In the genomic region with DNA sequence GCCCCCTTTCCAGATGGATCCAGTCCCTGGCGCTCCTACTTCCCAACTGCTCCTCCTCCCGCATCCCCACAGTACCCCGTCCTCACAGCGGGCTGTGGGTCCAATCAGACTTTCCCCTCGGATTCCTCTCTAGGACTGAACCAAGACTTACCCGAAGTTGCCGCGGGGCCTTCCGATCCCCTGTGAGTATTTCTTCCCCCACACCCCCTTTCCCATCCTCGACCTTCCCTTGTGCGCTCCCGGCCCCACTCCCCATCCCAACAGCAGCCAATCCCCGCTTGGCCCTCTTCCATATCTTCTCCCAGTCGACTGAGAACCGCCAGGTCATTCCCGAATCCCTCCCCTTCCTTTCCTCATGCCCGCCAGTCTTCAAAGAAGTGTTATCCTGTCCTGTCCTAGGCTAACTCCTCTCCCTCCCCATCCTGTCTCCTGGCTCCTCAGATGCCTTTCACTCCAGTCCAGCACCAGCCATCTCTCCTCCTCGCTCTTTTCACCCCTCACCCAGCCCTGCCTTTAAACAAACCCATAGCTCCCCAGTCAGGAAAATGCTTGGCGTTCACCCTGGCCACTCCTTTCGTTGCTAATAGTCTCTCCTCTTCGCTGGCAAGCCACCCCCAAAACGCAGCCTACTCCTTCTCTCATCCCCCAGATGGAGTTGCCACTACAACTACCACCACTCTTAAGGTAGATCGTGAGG, we compare ENCODE assay signal across 8 cellular contexts. TPM values are rescaled to one million over a fixed set of nuclear protein-coding genes. Genes with fewer than 3 reads are reported as not detected.
A peak's percentile ranks its signal among the peaks of the same experiment; 100 is the strongest.
DNase-seq lines count a peak whose midpoint lies in the region; ATAC-seq and TF ChIP-seq lines count a peak whose summit lies in the region.

No MANE protein-coding gene starts in this region.

- H3K27ac ChIP-seq in WERI-Rb-1 (peak overlapping the region; percentile 77), neuronal stem cell (replicated peaks; ENCODE audit: low read length) (peak overlapping the region; percentile 51)

- H3K4me2 ChIP-seq in neuronal stem cell (ENCODE audit: insufficient read depth, low read length, poor library complexity, severe bottlenecking): peak overlapping the region; percentile 95

- ATAC-seq in HG03520 (IDR thresholded peaks at IDR 0.05; ENCODE audit: unreplicated experiment): no peak

- peaks cover 3% of the 10 kb centered on the region for H3K79me1 ChIP-seq in neuronal stem cell (ENCODE audit: low read depth, low read length)

- no peak overlapping the region for H4K91ac ChIP-seq in neuronal stem cell (ENCODE audit: low read depth, low read length, poor library complexity)

- no peak overlapping the region for H3K4ac ChIP-seq in neuronal stem cell (ENCODE audit: low read length)

- peak overlapping the region; percentile 38 for H2BK15ac ChIP-seq in neuronal stem cell (ENCODE audit: low read length)

- TF ChIP-seq CTCF in BE2C (IDR thresholded peaks at IDR 0.05; ENCODE audit: low read depth, low read length): no peak
- TF ChIP-seq CTCF in WERI-Rb-1 (IDR thresholded peaks at IDR 0.05; ENCODE audit: low read depth, low read length): no peak
- no peak for TF ChIP-seq CTCF in fibroblast of pulmonary artery (IDR thresholded peaks at IDR 0.05; ENCODE audit: low read length, missing control alignments)

- peak overlapping the region; percentile 86 for H3K9ac ChIP-seq in neuronal stem cell (ENCODE audit: low read depth, low read length, poor library complexity)

- peak overlapping the region; percentile 90 for H3K18ac ChIP-seq in neuronal stem cell (ENCODE audit: low read length)

- H3K36me3 ChIP-seq in BE2C (no peaks in the 10 kb centered on the region), H7 (replicated peaks; ENCODE audit: control insufficient read depth, insufficient read depth, low read length) (peaks cover 12% of the 10 kb centered on the region), WERI-Rb-1 (peaks cover 17% of the 10 kb centered on the region), neuronal stem cell (replicated peaks in 1 of 2; ENCODE audit: control insufficient read depth in 2 of 2, insufficient read depth in 2 of 2, low read length in 2 of 2) (peaks cover 2 to 18% of the 10 kb centered on the region in 2 donors)

- peak overlapping the region; percentile 91 for H2AFZ ChIP-seq in neuronal stem cell (ENCODE audit: low read length)

- WGBS in neuronal stem cell (ENCODE audit: extremely low coverage in 2 of 2, insufficient read length in 2 of 2, insufficient replicate concordance in 1 of 2), 2 donors: no CpG with 5 or more reads among the region's 23 CpGs

- H3K14ac ChIP-seq in neuronal stem cell (ENCODE audit: low read length): peak overlapping the region; percentile 57

- H3K27me3 ChIP-seq in BE2C (no peaks in the 10 kb centered on the region), H7 (ENCODE audit: control insufficient read depth, insufficient read depth, low read length) (no peaks in the 10 kb centered on the region), WERI-Rb-1 (ENCODE audit: insufficient read depth, low read depth, severe bottlenecking) (no peaks in the 10 kb centered on the region), neuronal stem cell (ENCODE audit: control insufficient read depth in 3 of 3, insufficient read depth in 3 of 3, low read depth in 1 of 3, low read length in 3 of 3) (peaks cover 0 to 2% (median 0%) of the 10 kb centered on the region in 3 experiments)

- H3K4me3 ChIP-seq in BE2C (ENCODE audit: low read depth, low read length): peak overlapping the region; percentile 90
- peak overlapping the region; percentile 80 for H3K4me3 ChIP-seq in H7 (ENCODE audit: insufficient read depth, low read depth, low read length)
- peak overlapping the region; percentile 94 for H3K4me3 ChIP-seq in WERI-Rb-1 (ENCODE audit: low read depth, low read length)
- peak overlapping the region; percentile 98 for H3K4me3 ChIP-seq in fibroblast of pulmonary artery (replicated peaks; ENCODE audit: low read depth, low read length)
- peak overlapping the region; percentile 65 to 85 for H3K4me3 ChIP-seq in neuronal stem cell (ENCODE audit: low read length in 2 of 2)

- no peak overlapping the region for H2BK12ac ChIP-seq in neuronal stem cell (ENCODE audit: low read length)

- H4K8ac ChIP-seq in neuronal stem cell (ENCODE audit: low read depth, low read length): no peak overlapping the region

- H3K9me3 ChIP-seq in BE2C (no peaks in the 10 kb centered on the region), WERI-Rb-1 (ENCODE audit: severe bottlenecking) (no peaks in the 10 kb centered on the region), neuronal stem cell (replicated peaks in 1 of 2; ENCODE audit: control insufficient read depth in 2 of 2, insufficient read depth in 1 of 2, low read depth in 1 of 2, low read length in 2 of 2) (no peaks in the 10 kb centered on the region)

- H3K23ac ChIP-seq in neuronal stem cell (ENCODE audit: low read depth, low read length, poor library complexity): peak overlapping the region; percentile 100

- H2BK120ac ChIP-seq in neuronal stem cell (ENCODE audit: low read depth, low read length): no peak overlapping the region

- peak overlapping the region; percentile 83 for H2BK5ac ChIP-seq in neuronal stem cell (ENCODE audit: low read length)

- DNase-seq in BE2C: peak; percentile 39
- peak; percentile 78 for DNase-seq in H7
- DNase-seq in WERI-Rb-1: no peak
- DNase-seq in fibroblast of pulmonary artery (ENCODE audit: low read depth): peak; percentile 43
- peak; percentile 12 for DNase-seq in neuronal stem cell (ENCODE audit: low spot score)
- no peak for DNase-seq in MV-4-11 (lab: John Stamatoyannopoulos, UW)
- DNase-seq in cortex of kidney (lab: John Stamatoyannopoulos, UW): no peak

- peak overlapping the region; percentile 41 for H2AK5ac ChIP-seq in neuronal stem cell (ENCODE audit: low read depth, low read length)

- H3K4me1 ChIP-seq in BE2C: no peaks in the 10 kb centered on the region
- peaks cover 7% of the 10 kb centered on the region in 2 donors for H3K4me1 ChIP-seq in neuronal stem cell (ENCODE audit: control insufficient read depth in 2 of 2, insufficient read depth in 1 of 2, low read depth in 1 of 2, low read length in 2 of 2)

RNA-seq across cellular contexts. Expression of a gene that starts 0.6 kb away (rescaled TPM):
- polyA plus RNA-seq in BE2C (2012; ENCODE audit: insufficient read depth, insufficient read length, low read depth): 15.7 TPM
- 36.3 and 53.3 TPM in 2 replicates for total RNA-seq in H7 (2014; rRNA removed; shearing (Covaris generic))
- polyA plus RNA-seq in neuronal stem cell (2013, experiment 1 of 2): 21.5 TPM
- 21.5 TPM for polyA plus RNA-seq in neuronal stem cell (2013, experiment 2 of 2)

RNA-seq across cellular contexts. Expression of a gene that starts 0.9 kb away (rescaled TPM):
- 76.2 TPM for polyA plus RNA-seq in BE2C (2012; ENCODE audit: insufficient read depth, insufficient read length, low read depth)
- total RNA-seq in H7 (2014; rRNA removed; shearing (Covaris generic)): 34.4 and 48.7 TPM in 2 replicates
- polyA plus RNA-seq in neuronal stem cell (2013, experiment 1 of 2): 29.3 TPM
- 30.6 TPM for polyA plus RNA-seq in neuronal stem cell (2013, experiment 2 of 2)

RNA-seq across cellular contexts. Expression of a gene that starts 45.5 kb away (rescaled TPM):
- polyA plus RNA-seq in BE2C (2012; ENCODE audit: insufficient read depth, insufficient read length, low read depth): 212 TPM
- 35.5 and 51.9 TPM in 2 replicates for total RNA-seq in H7 (2014; rRNA removed; shearing (Covaris generic))
- 14.5 TPM for polyA plus RNA-seq in neuronal stem cell (2013, experiment 1 of 2)
- polyA plus RNA-seq in neuronal stem cell (2013, experiment 2 of 2): 14.5 TPM

RNA-seq across cellular contexts. Expression of a gene that starts 45.9 kb away (rescaled TPM):
- 203 TPM for polyA plus RNA-seq in BE2C (2012; ENCODE audit: insufficient read depth, insufficient read length, low read depth)
- 45.9 and 55.3 TPM in 2 replicates for total RNA-seq in H7 (2014; rRNA removed; shearing (Covaris generic))
- 39.1 TPM for polyA plus RNA-seq in neuronal stem cell (2013, experiment 1 of 2)
- polyA plus RNA-seq in neuronal stem cell (2013, experiment 2 of 2): 39.2 TPM

Comparison
In these comparisons a context has a peak if more than half of its experiments do, and no peak if none do; other contexts are left out.
1. DNase-seq: peak in BE2C (single experiment), H7 (single experiment), fibroblast of pulmonary artery (single experiment) and neuronal stem cell (single experiment); none in WERI-Rb-1 (single experiment), MV-4-11 (single experiment) and cortex of kidney (single experiment).
2. Peak in every context shown above with its lines, with median percentiles within 50 percentile points of each other: H3K4me3 ChIP-seq.